2 cellular contexts compared by ENCODE assay signal in the genomic region with DNA sequence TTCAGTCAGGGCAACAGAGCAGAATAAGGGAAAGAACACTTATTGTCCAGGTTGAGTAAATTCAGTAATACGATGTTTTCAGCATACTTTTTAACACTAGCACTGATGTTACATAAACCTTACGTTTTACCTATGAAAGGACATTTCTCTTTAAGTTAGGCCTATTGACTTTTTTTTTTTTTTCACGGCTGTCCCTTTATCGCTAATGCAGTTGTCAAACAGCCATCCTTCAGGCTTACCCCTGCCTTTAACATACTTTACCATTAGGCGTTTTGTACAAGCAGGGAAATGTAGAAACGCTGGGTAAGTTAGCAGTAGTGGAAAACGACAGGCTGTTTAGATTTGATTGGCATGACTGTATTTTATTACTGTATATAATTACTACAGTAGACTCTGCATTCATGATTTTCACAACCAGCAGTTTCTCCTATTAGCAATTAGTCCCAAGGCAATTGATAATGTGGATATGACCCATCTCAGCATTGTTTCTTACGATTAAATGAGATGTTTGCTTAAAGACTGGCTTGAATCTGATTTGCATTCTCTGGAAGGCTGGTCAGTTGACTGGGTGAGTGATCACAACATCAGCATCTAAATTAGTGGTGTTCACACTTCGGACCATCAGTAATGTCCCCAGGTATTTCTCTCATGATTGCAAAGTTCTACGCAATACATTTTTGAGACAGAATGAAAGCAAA.
TF ChIP-seq lines count a peak whose summit lies in the region.

No MANE protein-coding gene starts in this region.

TF ChIP-seq in GM23338, 12 proteins besides CTCF, POLR2A, EP300 and RAD21 (continued from another document):
- TF ChIP-seq EZH2 (IDR thresholded peaks at IDR 0.05; ENCODE audit: low read depth, unreplicated experiment) (no peak), EZH2phosphoT487 (IDR thresholded peaks at IDR 0.05; ENCODE audit: unreplicated experiment) (no peak), ZNF331 (CRISPR knock-in tag; IDR thresholded peaks at IDR 0.05; ENCODE audit: low read depth) (no peak), JUNB (IDR thresholded peaks at IDR 0.05; ENCODE audit: unreplicated experiment) (no peak), ZNF114 (CRISPR knock-in tag; IDR thresholded peaks at IDR 0.05) (no peak), NANOG (IDR thresholded peaks at IDR 0.05; ENCODE audit: borderline replicate concordance) (no peak), STAT1 (IDR thresholded peaks at IDR 0.05; ENCODE audit: unreplicated experiment) (no peak), CREB1 (CRISPR knock-in tag; IDR thresholded peaks at IDR 0.05; ENCODE audit: low read depth) (no peak)
- TF ChIP-seq, protein P1, sequence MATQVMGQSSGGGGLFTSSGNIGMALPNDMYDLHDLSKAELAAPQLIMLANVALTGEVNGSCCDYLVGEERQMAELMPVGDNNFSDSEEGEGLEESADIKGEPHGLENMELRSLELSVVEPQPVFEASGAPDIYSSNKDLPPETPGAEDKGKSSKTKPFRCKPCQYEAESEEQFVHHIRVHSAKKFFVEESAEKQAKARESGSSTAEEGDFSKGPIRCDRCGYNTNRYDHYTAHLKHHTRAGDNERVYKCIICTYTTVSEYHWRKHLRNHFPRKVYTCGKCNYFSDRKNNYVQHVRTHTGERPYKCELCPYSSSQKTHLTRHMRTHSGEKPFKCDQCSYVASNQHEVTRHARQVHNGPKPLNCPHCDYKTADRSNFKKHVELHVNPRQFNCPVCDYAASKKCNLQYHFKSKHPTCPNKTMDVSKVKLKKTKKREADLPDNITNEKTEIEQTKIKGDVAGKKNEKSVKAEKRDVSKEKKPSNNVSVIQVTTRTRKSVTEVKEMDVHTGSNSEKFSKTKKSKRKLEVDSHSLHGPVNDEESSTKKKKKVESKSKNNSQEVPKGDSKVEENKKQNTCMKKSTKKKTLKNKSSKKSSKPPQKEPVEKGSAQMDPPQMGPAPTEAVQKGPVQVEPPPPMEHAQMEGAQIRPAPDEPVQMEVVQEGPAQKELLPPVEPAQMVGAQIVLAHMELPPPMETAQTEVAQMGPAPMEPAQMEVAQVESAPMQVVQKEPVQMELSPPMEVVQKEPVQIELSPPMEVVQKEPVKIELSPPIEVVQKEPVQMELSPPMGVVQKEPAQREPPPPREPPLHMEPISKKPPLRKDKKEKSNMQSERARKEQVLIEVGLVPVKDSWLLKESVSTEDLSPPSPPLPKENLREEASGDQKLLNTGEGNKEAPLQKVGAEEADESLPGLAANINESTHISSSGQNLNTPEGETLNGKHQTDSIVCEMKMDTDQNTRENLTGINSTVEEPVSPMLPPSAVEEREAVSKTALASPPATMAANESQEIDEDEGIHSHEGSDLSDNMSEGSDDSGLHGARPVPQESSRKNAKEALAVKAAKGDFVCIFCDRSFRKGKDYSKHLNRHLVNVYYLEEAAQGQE (IDR thresholded peaks at IDR 0.05; ENCODE audit: unreplicated experiment): no peak
- TF ChIP-seq, protein P2, sequence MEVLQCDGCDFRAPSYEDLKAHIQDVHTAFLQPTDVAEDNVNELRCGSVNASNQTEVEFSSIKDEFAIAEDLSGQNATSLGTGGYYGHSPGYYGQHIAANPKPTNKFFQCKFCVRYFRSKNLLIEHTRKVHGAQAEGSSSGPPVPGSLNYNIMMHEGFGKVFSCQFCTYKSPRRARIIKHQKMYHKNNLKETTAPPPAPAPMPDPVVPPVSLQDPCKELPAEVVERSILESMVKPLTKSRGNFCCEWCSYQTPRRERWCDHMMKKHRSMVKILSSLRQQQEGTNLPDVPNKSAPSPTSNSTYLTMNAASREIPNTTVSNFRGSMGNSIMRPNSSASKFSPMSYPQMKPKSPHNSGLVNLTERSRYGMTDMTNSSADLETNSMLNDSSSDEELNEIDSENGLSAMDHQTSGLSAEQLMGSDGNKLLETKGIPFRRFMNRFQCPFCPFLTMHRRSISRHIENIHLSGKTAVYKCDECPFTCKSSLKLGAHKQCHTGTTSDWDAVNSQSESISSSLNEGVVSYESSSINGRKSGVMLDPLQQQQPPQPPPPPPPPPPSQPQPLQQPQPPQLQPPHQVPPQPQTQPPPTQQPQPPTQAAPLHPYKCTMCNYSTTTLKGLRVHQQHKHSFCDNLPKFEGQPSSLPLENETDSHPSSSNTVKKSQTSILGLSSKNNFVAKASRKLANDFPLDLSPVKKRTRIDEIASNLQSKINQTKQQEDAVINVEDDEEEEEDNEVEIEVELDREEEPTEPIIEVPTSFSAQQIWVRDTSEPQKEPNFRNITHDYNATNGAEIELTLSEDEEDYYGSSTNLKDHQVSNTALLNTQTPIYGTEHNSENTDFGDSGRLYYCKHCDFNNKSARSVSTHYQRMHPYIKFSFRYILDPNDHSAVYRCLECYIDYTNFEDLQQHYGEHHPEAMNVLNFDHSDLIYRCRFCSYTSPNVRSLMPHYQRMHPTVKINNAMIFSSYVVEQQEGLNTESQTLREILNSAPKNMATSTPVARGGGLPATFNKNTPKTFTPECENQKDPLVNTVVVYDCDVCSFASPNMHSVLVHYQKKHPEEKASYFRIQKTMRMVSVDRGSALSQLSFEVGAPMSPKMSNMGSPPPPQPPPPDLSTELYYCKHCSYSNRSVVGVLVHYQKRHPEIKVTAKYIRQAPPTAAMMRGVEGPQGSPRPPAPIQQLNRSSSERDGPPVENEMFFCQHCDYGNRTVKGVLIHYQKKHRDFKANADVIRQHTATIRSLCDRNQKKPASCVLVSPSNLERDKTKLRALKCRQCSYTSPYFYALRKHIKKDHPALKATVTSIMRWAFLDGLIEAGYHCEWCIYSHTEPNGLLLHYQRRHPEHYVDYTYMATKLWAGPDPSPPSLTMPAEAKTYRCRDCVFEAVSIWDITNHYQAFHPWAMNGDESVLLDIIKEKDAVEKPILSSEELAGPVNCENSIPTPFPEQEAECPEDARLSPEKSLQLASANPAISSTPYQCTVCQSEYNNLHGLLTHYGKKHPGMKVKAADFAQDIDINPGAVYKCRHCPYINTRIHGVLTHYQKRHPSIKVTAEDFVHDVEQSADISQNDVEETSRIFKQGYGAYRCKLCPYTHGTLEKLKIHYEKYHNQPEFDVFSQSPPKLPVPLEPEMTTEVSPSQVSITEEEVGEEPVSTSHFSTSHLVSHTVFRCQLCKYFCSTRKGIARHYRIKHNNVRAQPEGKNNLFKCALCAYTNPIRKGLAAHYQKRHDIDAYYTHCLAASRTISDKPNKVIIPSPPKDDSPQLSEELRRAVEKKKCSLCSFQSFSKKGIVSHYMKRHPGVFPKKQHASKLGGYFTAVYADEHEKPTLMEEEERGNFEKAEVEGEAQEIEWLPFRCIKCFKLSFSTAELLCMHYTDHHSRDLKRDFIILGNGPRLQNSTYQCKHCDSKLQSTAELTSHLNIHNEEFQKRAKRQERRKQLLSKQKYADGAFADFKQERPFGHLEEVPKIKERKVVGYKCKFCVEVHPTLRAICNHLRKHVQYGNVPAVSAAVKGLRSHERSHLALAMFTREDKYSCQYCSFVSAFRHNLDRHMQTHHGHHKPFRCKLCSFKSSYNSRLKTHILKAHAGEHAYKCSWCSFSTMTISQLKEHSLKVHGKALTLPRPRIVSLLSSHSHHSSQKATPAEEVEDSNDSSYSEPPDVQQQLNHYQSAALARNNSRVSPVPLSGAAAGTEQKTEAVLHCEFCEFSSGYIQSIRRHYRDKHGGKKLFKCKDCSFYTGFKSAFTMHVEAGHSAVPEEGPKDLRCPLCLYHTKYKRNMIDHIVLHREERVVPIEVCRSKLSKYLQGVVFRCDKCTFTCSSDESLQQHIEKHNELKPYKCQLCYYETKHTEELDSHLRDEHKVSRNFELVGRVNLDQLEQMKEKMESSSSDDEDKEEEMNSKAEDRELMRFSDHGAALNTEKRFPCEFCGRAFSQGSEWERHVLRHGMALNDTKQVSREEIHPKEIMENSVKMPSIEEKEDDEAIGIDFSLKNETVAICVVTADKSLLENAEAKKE (CRISPR knock-in tag; IDR thresholded peaks at IDR 0.05): no peak
TF ChIP-seq in GM23338: peak in this region for 0.

TF ChIP-seq in HEK293T, 16 proteins besides CTCF, POLR2A, EP300 and RAD21 (continued from another document):
- TF ChIP-seq SUZ12 (IDR thresholded peaks at IDR 0.05): no peak
